In genomic region chr2:40120021-40120420, GRCh38 we compare ENCODE assay signal across 18 cellular contexts.
DNase-seq lines count a peak whose midpoint lies in the region; ATAC-seq and TF ChIP-seq lines count a peak whose summit lies in the region.
"Had no signal": no experiment of that assay in that cellular context is flagged by ENCODE, and none has a peak within 500 bp of the region (broad histone marks: within the 10 kb centered on the region; RNA-seq: fewer than 3 reads in every experiment).

No MANE protein-coding gene starts in this region.

- ATAC-seq in GM19463 (IDR thresholded peaks at IDR 0.05; ENCODE audit: unreplicated experiment) = no peak
- ATAC-seq: A549 had no signal

- no peaks in the 10 kb centered on the region for H3K27me3 ChIP-seq in WERI-Rb-1 (ENCODE audit: insufficient read depth, low read depth, severe bottlenecking)
- H3K27me3 ChIP-seq: MG63 had no signal

- H3K27ac ChIP-seq in WERI-Rb-1 = peak overlapping the region; percentile 53
- H3K27ac ChIP-seq: A549 had no signal

- no peak overlapping the region for H3K4me3 ChIP-seq in WERI-Rb-1 (ENCODE audit: low read depth, low read length)
- H3K4me3 ChIP-seq: A549, MG63 had no signal

- TF ChIP-seq CTCF in WERI-Rb-1 (IDR thresholded peaks at IDR 0.05; ENCODE audit: low read depth, low read length) = no peak
- TF ChIP-seq CTCF in GM20000 (IDR thresholded peaks at IDR 0.05; ENCODE audit: extremely low read depth, missing control alignments) = no peak

- DNase-seq in G401 (ENCODE audit: low spot score) (peak; percentile 49), NCI-H2171 treated with DMSO at 0.1 percent for 48 hours (lab: John Stamatoyannopoulos, UW) (peak; percentile 59), WERI-Rb-1 (peak; percentile 67), pons (ENCODE audit: low spot score) (peak; percentile 25), GM20000 (ENCODE audit: low spot score) (no peak), iPS-NIHi11 (ENCODE audit: low spot score) (no peak)
- DNase-seq: CD4-positive, alpha-beta memory T cell; HCEC 1CT; Karpas-422; MG63; NCI-H1436 treated with DMSO at 0.1 percent for 48 hours; NCI-H2081; NCI-H2227 treated with DMSO at 0.1 percent for 48 hours; RPMI8226; SIG-M5; T-helper 1 cell had no signal

- in situ Hi-C loops in G401 (cut with HindIII; ENCODE audit: low sequenced_read_pairs) = no loop called here

- no peaks in the 10 kb centered on the region for H3K9me3 ChIP-seq in WERI-Rb-1 (ENCODE audit: severe bottlenecking)
- H3K9me3 ChIP-seq: A549, MG63 had no signal

- H3K36me3 ChIP-seq in WERI-Rb-1 = no peaks in the 10 kb centered on the region
- H3K36me3 ChIP-seq: MG63 had no signal

Comparison
In these comparisons a context has a peak if more than half of its experiments do, and no peak if none do; other contexts are left out.
1. DNase-seq: peak in G401 (single experiment), NCI-H2171 treated with DMSO at 0.1 percent for 48 hours (single experiment), WERI-Rb-1 (single experiment) and pons (single experiment); none in GM20000 (single experiment) and iPS-NIHi11 (single experiment).